ENCODE assay signal across 8 cellular contexts in the genomic region with DNA sequence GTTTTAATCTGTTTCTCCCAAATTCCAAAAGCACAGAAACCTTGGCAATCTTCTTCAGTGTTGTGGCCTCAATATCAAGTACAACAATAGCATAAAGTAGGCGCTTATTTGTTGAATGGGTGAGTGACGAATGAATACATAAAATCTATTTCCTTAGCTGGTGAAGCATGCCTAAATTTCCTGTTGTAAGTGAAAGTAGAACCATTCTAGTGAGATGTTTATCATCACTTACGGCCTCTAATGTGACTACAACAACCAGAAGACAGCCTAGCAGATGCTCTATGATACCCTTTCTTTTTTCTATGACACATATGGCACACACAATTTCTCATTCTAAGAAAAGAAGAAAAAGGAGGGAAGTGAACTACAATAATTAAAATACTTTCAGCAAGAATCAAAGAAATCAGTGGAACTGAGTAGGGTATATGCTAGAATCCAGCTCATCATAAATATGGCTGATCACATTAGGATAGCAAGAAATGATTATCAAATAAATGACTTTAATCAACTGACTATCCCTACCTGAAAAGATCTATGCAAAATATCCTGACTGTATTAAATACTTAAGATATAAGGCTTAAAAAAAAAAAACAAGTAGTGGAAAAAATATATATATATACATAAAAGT.
DNase-seq lines count a peak whose midpoint lies in the region; ATAC-seq lines count a peak whose summit lies in the region.

No MANE protein-coding gene starts in this region.

- DNase-seq in DMS153 (lab: John Stamatoyannopoulos, UW) (peak; percentile 36), DMS153 treated with DMSO at 0.1 percent for 48 hours (lab: John Stamatoyannopoulos, UW; ENCODE audit: unreplicated experiment) (no peak), T-helper 17 cell (no peak), kidney glomerular epithelial cell (lab: John Stamatoyannopoulos, UW) (no peak), H7 (no peak), middle frontal gyrus (ENCODE audit: extremely low spot score, low spot score) (no peak)
- peak in 4 of 10 donors; percentile 2 to 68 (median 56) for DNase-seq in naive thymus-derived CD8-positive, alpha-beta T cell

- H3K4me1 Mint-ChIP-seq in T-helper 17 cell = peaks cover 15% of the 10 kb centered on the region
- H3K4me1 Mint-ChIP-seq in naive thymus-derived CD8-positive, alpha-beta T cell = peaks cover 9 to 26% (median 22%) of the 10 kb centered on the region in 4 donors

- ATAC-seq in GM21619 (IDR thresholded peaks at IDR 0.05; ENCODE audit: unreplicated experiment) (peak; percentile 81), T-helper 17 cell (peak; percentile 94)
- peak; percentile 93 to 96 for ATAC-seq in naive thymus-derived CD8-positive, alpha-beta T cell

- POLR2A ChIA-PET in naive thymus-derived CD8-positive, alpha-beta T cell (lab: Charles Lee) = interaction anchor here (1.2 kb wide), 1 partner anchor 66 kb away, joined by 3 read pairs; no protein-coding TSS in a partner anchor

- H3K27me3 ChIP-seq in H7 (ENCODE audit: control insufficient read depth, insufficient read depth, low read length) = no peaks in the 10 kb centered on the region

- H3K36me3 ChIP-seq in H7 (replicated peaks; ENCODE audit: control insufficient read depth, insufficient read depth, low read length) = no peaks in the 10 kb centered on the region

- H3K9me3 Mint-ChIP-seq in naive thymus-derived CD8-positive, alpha-beta T cell = peaks cover 0 to 2% (median 0%) of the 10 kb centered on the region in 9 donors

- peak overlapping the region; percentile 46 for H3K4me3 Mint-ChIP-seq in T-helper 17 cell
- peak overlapping the region; percentile 56 to 81 (median 75) for H3K4me3 Mint-ChIP-seq in naive thymus-derived CD8-positive, alpha-beta T cell

- H3K4me3 ChIP-seq in H7 (ENCODE audit: insufficient read depth, low read depth, low read length) = no peak overlapping the region

- no peaks in the 10 kb centered on the region for H3K27me3 Mint-ChIP-seq in T-helper 17 cell
- no peaks in the 10 kb centered on the region for H3K27me3 Mint-ChIP-seq in naive thymus-derived CD8-positive, alpha-beta T cell

- H3K27ac Mint-ChIP-seq in T-helper 17 cell = peak overlapping the region; percentile 83
- H3K27ac Mint-ChIP-seq in naive thymus-derived CD8-positive, alpha-beta T cell = peak overlapping the region; percentile 84 to 96 (median 92)

- H3K9me3 ChIP-seq in T-helper 17 cell (ENCODE audit: control insufficient read depth, low read length, poor library complexity, severe bottlenecking) = no peaks in the 10 kb centered on the region

- H3K36me3 Mint-ChIP-seq in T-helper 17 cell (ENCODE audit: low read depth) = peaks cover 3% of the 10 kb centered on the region
- H3K36me3 Mint-ChIP-seq in naive thymus-derived CD8-positive, alpha-beta T cell = peaks cover 5 to 43% (median 36%) of the 10 kb centered on the region in 3 donors
